In the genomic region with DNA sequence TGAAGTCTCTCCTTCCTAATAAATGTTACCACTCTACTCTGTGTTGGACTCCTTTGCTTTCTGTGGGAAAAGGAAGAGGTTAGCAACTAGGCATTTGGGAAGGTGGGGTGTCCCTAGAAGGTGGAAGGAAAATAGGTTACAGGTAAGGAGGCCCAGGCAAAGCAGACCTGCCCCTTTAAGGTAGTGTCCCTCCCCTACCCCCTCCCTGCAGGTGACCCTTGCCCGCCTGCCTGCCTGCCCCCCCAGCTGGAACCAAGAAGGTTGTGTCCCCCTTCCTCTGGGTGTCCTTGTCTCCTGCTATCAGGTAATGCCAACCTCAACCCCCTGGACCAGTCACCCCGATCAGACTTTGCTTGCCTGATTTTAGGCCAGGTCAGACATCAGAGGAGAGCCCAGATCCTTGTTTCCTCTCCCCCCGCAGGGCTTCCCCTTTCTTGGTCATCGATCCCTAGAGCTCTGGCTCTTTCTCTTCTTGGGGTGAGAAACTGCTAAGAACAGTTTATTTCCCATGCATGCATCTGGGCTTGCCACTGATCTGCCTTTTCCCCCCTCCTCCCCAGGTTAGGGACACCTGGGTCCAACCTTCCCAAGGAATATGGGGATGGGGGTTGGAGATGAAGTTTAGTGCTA, we compare ENCODE assay signal across 2 cellular contexts.
TF ChIP-seq lines count a peak whose summit lies in the region.

A gene with protein sequence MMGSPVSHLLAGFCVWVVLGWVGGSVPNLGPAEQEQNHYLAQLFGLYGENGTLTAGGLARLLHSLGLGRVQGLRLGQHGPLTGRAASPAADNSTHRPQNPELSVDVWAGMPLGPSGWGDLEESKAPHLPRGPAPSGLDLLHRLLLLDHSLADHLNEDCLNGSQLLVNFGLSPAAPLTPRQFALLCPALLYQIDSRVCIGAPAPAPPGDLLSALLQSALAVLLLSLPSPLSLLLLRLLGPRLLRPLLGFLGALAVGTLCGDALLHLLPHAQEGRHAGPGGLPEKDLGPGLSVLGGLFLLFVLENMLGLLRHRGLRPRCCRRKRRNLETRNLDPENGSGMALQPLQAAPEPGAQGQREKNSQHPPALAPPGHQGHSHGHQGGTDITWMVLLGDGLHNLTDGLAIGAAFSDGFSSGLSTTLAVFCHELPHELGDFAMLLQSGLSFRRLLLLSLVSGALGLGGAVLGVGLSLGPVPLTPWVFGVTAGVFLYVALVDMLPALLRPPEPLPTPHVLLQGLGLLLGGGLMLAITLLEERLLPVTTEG (plus strand): TSS at position 233 of the 630 bp plus-strand sequence. CDS start 1,224 bp downstream, outside the sequence.

TF ChIP-seq in A549, 52 proteins besides CTCF, POLR2A, EP300 and RAD21:
- TF ChIP-seq GATA3 (IDR thresholded peaks at IDR 0.05; ENCODE audit: borderline replicate concordance) (no peak), RFX5 (IDR thresholded peaks at IDR 0.05) (no peak), HOXA7 (CRISPR knock-in tag; IDR thresholded peaks at IDR 0.05) (no peak), FOSL2 (IDR thresholded peaks at IDR 0.05) (no peak), FOSL2 (CRISPR knock-in tag; IDR thresholded peaks at IDR 0.05) (no peak), NFE2L2 (conservative IDR thresholded peaks at IDR 0.05; ENCODE audit: low read length) (no peak), EHF (CRISPR knock-in tag; IDR thresholded peaks at IDR 0.05) (no peak), BHLHE40 (IDR thresholded peaks at IDR 0.05; ENCODE audit: low read depth, low read length) (no peak), RCOR1 (IDR thresholded peaks at IDR 0.05; ENCODE audit: low read depth, low read length) (no peak)
- TF ChIP-seq, protein P1, sequence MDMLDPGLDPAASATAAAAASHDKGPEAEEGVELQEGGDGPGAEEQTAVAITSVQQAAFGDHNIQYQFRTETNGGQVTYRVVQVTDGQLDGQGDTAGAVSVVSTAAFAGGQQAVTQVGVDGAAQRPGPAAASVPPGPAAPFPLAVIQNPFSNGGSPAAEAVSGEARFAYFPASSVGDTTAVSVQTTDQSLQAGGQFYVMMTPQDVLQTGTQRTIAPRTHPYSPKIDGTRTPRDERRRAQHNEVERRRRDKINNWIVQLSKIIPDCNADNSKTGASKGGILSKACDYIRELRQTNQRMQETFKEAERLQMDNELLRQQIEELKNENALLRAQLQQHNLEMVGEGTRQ (IDR thresholded peaks at IDR 0.05), result no peak
- TF ChIP-seq, protein P2, sequence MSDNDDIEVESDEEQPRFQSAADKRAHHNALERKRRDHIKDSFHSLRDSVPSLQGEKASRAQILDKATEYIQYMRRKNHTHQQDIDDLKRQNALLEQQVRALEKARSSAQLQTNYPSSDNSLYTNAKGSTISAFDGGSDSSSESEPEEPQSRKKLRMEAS (IDR thresholded peaks at IDR 0.05), result no peak
- TF ChIP-seq, protein P3, sequence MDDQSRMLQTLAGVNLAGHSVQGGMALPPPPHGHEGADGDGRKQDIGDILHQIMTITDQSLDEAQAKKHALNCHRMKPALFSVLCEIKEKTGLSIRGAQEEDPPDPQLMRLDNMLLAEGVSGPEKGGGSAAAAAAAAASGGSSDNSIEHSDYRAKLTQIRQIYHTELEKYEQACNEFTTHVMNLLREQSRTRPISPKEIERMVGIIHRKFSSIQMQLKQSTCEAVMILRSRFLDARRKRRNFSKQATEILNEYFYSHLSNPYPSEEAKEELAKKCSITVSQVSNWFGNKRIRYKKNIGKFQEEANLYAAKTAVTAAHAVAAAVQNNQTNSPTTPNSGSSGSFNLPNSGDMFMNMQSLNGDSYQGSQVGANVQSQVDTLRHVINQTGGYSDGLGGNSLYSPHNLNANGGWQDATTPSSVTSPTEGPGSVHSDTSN (IDR thresholded peaks at IDR 0.05), result no peak
TF ChIP-seq in A549: peak in this region for 0.

TF ChIP-seq in H1, 55 proteins besides CTCF, POLR2A, EP300 and RAD21:
- TF ChIP-seq CTBP2 (IDR thresholded peaks at IDR 0.05; ENCODE audit: borderline replicate concordance, insufficient read depth, insufficient read length, low read length), result no peak
- TF ChIP-seq EGR1 (IDR thresholded peaks at IDR 0.05; ENCODE audit: borderline replicate concordance, low read depth, low read length), result no peak
- TF ChIP-seq KDM1A (IDR thresholded peaks at IDR 0.05; ENCODE audit: borderline replicate concordance, low read length), result no peak
- no peak for TF ChIP-seq SIRT6 (IDR thresholded peaks at IDR 0.05; ENCODE audit: low read length)
- TF ChIP-seq KDM5A (IDR thresholded peaks at IDR 0.05; ENCODE audit: low read length), result no peak
- TF ChIP-seq CHD2 (IDR thresholded peaks at IDR 0.05; ENCODE audit: low read length), result no peak
